1 cellular context compared by ENCODE assay signal in the genomic region with DNA sequence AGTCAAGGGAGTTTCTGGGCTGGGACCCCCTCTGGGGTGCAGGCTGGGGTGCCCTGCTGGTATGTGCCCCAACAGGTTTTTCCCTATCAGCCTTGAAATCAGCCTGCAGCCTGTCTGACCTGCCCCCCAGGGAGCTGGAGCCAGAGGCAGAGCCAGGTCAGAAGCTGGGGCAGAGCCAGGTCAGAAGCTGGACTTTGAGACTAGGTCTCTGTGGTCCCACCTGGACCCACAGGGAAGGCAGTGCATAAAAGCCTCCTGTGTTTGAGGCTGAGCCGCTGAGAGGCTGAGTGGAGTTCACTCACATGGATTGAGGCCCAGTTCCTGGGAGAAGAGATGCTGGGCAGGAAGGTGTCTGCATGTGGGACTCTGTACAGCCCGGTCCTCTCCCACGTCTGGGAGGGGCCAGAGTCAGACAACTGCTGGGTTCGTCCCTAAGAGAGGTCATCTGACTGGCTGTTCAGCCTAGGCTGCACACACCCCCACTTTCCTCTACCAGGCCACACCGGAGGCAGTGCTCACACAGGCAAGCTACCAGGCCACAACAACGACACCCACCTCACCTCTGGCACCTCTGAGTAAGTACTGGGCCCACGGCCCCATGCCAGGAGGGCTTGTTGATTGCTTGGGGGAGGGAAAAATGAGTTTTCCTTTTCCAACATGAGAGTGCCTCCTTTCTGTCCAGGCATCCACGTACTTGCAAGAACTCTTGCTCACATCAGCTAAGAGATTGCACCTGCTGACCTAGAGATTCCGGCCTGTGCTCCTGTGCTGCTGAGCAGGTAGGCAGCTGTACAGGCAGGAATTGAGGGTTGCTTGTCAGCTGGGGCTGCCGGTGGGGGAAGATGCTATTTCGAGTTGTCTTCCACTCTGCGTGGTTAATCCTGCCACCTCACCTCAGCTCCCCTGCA.
TF ChIP-seq lines count a peak whose summit lies in the region.

A gene with protein sequence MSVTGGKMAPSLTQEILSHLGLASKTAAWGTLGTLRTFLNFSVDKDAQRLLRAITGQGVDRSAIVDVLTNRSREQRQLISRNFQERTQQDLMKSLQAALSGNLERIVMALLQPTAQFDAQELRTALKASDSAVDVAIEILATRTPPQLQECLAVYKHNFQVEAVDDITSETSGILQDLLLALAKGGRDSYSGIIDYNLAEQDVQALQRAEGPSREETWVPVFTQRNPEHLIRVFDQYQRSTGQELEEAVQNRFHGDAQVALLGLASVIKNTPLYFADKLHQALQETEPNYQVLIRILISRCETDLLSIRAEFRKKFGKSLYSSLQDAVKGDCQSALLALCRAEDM (plus strand): TSS at position 488 of the 908 bp plus-strand sequence. CDS start 814 bp downstream, outside the sequence.

TF ChIP-seq in HepG2, 621 proteins besides CTCF, POLR2A, EP300 and RAD21 (continued from another document and continues in another):
- TF ChIP-seq, protein P1, sequence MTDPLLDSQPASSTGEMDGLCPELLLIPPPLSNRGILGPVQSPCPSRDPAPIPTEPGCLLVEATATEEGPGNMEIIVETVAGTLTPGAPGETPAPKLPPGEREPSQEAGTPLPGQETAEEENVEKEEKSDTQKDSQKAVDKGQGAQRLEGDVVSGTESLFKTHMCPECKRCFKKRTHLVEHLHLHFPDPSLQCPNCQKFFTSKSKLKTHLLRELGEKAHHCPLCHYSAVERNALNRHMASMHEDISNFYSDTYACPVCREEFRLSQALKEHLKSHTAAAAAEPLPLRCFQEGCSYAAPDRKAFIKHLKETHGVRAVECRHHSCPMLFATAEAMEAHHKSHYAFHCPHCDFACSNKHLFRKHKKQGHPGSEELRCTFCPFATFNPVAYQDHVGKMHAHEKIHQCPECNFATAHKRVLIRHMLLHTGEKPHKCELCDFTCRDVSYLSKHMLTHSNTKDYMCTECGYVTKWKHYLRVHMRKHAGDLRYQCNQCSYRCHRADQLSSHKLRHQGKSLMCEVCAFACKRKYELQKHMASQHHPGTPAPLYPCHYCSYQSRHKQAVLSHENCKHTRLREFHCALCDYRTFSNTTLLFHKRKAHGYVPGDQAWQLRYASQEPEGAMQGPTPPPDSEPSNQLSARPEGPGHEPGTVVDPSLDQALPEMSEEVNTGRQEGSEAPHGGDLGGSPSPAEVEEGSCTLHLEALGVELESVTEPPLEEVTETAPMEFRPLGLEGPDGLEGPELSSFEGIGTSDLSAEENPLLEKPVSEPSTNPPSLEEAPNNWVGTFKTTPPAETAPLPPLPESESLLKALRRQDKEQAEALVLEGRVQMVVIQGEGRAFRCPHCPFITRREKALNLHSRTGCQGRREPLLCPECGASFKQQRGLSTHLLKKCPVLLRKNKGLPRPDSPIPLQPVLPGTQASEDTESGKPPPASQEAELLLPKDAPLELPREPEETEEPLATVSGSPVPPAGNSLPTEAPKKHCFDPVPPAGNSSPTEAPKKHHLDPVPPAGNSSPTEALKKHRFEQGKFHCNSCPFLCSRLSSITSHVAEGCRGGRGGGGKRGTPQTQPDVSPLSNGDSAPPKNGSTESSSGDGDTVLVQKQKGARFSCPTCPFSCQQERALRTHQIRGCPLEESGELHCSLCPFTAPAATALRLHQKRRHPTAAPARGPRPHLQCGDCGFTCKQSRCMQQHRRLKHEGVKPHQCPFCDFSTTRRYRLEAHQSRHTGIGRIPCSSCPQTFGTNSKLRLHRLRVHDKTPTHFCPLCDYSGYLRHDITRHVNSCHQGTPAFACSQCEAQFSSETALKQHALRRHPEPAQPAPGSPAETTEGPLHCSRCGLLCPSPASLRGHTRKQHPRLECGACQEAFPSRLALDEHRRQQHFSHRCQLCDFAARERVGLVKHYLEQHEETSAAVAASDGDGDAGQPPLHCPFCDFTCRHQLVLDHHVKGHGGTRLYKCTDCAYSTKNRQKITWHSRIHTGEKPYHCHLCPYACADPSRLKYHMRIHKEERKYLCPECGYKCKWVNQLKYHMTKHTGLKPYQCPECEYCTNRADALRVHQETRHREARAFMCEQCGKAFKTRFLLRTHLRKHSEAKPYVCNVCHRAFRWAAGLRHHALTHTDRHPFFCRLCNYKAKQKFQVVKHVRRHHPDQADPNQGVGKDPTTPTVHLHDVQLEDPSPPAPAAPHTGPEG (CRISPR knock-in tag; IDR thresholded peaks at IDR 0.05) = no peak
- TF ChIP-seq KAT8 (CRISPR knock-in tag; IDR thresholded peaks at IDR 0.05) (peak; percentile 47), SMC3 (IDR thresholded peaks at IDR 0.05; ENCODE audit: low read length) (no peak), NR2F2 (IDR thresholded peaks at IDR 0.05; ENCODE audit: borderline replicate concordance, low read depth) (peak; percentile 52; the same call in 1 of the 2 replicates), TBX3 (IDR thresholded peaks at IDR 0.05; ENCODE audit: borderline replicate concordance) (no peak), SCMH1 (CRISPR knock-in tag; IDR thresholded peaks at IDR 0.05; ENCODE audit: borderline replicate concordance) (no peak), ZFP1 (CRISPR knock-in tag; IDR thresholded peaks at IDR 0.05) (0 out of 2 replicates have a peak, but pooled peaks have one; percentile 69), KLF15 (CRISPR knock-in tag; IDR thresholded peaks at IDR 0.05; ENCODE audit: borderline replicate concordance) (no peak), ZNF562 (CRISPR knock-in tag; IDR thresholded peaks at IDR 0.05; ENCODE audit: borderline replicate concordance) (no peak), ATM (IDR thresholded peaks at IDR 0.05; ENCODE audit: borderline replicate concordance) (no peak), ZNF44 (CRISPR knock-in tag; IDR thresholded peaks at IDR 0.05) (no peak), ZNF841 (CRISPR knock-in tag; IDR thresholded peaks at IDR 0.05; ENCODE audit: borderline replicate concordance) (no peak), TOPORS (CRISPR knock-in tag; IDR thresholded peaks at IDR 0.05) (no peak), ZNF251 (CRISPR knock-in tag; IDR thresholded peaks at IDR 0.05) (no peak), MAFK (conservative IDR thresholded peaks at IDR 0.05 in 1 of 2, IDR thresholded peaks at IDR 0.05 in 1 of 2; ENCODE audit: low read length in 2 of 2) (no peak), SOX6 (IDR thresholded peaks at IDR 0.05) (no peak), SOX6 (CRISPR knock-in tag; IDR thresholded peaks at IDR 0.05) (peak; percentile 56)
- TF ChIP-seq, protein P2, sequence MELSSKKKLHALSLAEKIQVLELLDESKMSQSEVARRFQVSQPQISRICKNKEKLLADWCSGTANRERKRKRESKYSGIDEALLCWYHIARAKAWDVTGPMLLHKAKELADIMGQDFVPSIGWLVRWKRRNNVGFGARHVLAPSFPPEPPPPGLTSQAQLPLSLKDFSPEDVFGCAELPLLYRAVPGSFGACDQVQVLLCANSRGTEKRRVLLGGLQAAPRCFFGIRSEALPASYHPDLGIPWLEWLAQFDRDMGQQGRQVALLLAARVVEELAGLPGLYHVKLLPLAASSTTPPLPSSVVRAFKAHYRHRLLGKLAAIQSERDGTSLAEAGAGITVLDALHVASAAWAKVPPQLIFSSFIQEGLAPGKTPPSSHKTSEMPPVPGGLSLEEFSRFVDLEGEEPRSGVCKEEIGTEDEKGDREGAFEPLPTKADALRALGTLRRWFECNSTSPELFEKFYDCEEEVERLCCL (CRISPR knock-in tag; IDR thresholded peaks at IDR 0.05; ENCODE audit: borderline replicate concordance) = no peak
- TF ChIP-seq, protein P3, sequence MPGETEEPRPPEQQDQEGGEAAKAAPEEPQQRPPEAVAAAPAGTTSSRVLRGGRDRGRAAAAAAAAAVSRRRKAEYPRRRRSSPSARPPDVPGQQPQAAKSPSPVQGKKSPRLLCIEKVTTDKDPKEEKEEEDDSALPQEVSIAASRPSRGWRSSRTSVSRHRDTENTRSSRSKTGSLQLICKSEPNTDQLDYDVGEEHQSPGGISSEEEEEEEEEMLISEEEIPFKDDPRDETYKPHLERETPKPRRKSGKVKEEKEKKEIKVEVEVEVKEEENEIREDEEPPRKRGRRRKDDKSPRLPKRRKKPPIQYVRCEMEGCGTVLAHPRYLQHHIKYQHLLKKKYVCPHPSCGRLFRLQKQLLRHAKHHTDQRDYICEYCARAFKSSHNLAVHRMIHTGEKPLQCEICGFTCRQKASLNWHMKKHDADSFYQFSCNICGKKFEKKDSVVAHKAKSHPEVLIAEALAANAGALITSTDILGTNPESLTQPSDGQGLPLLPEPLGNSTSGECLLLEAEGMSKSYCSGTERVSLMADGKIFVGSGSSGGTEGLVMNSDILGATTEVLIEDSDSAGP (CRISPR knock-in tag; IDR thresholded peaks at IDR 0.05; ENCODE audit: borderline replicate concordance) = peak; percentile 64; the same call in 1 of the 2 replicates
- TF ChIP-seq, protein P4, sequence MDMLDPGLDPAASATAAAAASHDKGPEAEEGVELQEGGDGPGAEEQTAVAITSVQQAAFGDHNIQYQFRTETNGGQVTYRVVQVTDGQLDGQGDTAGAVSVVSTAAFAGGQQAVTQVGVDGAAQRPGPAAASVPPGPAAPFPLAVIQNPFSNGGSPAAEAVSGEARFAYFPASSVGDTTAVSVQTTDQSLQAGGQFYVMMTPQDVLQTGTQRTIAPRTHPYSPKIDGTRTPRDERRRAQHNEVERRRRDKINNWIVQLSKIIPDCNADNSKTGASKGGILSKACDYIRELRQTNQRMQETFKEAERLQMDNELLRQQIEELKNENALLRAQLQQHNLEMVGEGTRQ (IDR thresholded peaks at IDR 0.05; ENCODE audit: low read depth, low read length) = no peak; the same call in 1 of the 2 replicates
- TF ChIP-seq, protein P4 (CRISPR knock-in tag; IDR thresholded peaks at IDR 0.05; ENCODE audit: borderline replicate concordance) = peak; percentile 53; the same call in 1 of the 2 replicates
- TF ChIP-seq, protein P5, sequence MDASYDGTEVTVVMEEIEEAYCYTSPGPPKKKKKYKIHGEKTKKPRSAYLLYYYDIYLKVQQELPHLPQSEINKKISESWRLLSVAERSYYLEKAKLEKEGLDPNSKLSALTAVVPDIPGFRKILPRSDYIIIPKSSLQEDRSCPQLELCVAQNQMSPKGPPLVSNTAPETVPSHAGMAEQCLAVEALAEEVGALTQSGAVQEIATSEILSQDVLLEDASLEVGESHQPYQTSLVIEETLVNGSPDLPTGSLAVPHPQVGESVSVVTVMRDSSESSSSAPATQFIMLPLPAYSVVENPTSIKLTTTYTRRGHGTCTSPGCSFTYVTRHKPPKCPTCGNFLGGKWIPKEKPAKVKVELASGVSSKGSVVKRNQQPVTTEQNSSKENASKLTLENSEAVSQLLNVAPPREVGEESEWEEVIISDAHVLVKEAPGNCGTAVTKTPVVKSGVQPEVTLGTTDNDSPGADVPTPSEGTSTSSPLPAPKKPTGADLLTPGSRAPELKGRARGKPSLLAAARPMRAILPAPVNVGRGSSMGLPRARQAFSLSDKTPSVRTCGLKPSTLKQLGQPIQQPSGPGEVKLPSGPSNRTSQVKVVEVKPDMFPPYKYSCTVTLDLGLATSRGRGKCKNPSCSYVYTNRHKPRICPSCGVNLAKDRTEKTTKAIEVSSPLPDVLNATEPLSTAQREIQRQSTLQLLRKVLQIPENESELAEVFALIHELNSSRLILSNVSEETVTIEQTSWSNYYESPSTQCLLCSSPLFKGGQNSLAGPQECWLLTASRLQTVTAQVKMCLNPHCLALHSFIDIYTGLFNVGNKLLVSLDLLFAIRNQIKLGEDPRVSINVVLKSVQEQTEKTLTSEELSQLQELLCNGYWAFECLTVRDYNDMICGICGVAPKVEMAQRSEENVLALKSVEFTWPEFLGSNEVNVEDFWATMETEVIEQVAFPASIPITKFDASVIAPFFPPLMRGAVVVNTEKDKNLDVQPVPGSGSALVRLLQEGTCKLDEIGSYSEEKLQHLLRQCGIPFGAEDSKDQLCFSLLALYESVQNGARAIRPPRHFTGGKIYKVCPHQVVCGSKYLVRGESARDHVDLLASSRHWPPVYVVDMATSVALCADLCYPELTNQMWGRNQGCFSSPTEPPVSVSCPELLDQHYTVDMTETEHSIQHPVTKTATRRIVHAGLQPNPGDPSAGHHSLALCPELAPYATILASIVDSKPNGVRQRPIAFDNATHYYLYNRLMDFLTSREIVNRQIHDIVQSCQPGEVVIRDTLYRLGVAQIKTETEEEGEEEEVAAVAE (CRISPR knock-in tag; IDR thresholded peaks at IDR 0.05; ENCODE audit: borderline replicate concordance) = peak; percentile 95
- TF ChIP-seq, protein P6, sequence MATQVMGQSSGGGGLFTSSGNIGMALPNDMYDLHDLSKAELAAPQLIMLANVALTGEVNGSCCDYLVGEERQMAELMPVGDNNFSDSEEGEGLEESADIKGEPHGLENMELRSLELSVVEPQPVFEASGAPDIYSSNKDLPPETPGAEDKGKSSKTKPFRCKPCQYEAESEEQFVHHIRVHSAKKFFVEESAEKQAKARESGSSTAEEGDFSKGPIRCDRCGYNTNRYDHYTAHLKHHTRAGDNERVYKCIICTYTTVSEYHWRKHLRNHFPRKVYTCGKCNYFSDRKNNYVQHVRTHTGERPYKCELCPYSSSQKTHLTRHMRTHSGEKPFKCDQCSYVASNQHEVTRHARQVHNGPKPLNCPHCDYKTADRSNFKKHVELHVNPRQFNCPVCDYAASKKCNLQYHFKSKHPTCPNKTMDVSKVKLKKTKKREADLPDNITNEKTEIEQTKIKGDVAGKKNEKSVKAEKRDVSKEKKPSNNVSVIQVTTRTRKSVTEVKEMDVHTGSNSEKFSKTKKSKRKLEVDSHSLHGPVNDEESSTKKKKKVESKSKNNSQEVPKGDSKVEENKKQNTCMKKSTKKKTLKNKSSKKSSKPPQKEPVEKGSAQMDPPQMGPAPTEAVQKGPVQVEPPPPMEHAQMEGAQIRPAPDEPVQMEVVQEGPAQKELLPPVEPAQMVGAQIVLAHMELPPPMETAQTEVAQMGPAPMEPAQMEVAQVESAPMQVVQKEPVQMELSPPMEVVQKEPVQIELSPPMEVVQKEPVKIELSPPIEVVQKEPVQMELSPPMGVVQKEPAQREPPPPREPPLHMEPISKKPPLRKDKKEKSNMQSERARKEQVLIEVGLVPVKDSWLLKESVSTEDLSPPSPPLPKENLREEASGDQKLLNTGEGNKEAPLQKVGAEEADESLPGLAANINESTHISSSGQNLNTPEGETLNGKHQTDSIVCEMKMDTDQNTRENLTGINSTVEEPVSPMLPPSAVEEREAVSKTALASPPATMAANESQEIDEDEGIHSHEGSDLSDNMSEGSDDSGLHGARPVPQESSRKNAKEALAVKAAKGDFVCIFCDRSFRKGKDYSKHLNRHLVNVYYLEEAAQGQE (IDR thresholded peaks at IDR 0.05; ENCODE audit: borderline replicate concordance in 1 of 2, low read depth in 1 of 2, low read length in 2 of 2) = peak in 1 of 2 experiments; percentile 39; a peak in 1 of 4 replicates
- TF ChIP-seq, protein P7, sequence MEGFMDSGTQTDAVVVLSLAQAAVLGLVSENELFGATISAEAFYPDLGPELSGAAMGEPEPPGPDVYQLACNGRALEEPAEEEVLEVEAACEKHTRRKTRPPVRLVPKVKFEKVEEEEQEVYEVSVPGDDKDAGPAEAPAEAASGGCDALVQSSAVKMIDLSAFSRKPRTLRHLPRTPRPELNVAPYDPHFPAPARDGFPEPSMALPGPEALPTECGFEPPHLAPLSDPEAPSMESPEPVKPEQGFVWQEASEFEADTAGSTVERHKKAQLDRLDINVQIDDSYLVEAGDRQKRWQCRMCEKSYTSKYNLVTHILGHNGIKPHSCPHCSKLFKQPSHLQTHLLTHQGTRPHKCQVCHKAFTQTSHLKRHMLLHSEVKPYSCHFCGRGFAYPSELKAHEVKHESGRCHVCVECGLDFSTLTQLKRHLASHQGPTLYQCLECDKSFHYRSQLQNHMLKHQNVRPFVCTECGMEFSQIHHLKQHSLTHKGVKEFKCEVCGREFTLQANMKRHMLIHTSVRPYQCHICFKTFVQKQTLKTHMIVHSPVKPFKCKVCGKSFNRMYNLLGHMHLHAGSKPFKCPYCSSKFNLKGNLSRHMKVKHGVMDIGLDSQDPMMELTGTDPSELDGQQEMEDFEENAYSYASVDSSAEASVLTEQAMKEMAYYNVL (CRISPR knock-in tag; IDR thresholded peaks at IDR 0.05; ENCODE audit: borderline replicate concordance) = no peak
